ENCODE assay signal across 10 cellular contexts in genomic region chr15:67816668-67817067, GRCh38. TPM values are rescaled to one million over a fixed set of nuclear protein-coding genes. Genes with fewer than 3 reads are reported as not detected.
"Had no signal": no experiment of that assay in that cellular context is flagged by ENCODE, and none has a peak within 500 bp of the region (broad histone marks: within the 10 kb centered on the region; RNA-seq: fewer than 3 reads in every experiment).

No MANE protein-coding gene starts in this region.

- H3K4me2 ChIP-seq: GM23338 had no signal

- H2AFZ ChIP-seq: GM23248, GM23338 had no signal

- H3K4me1 ChIP-seq: HAP-1 had no signal

- H3K9me3 ChIP-seq: HAP-1 had no signal

- ATAC-seq: GM23338, HCT116 had no signal

- H3K4me3 ChIP-seq: GM23248, GM23338, HAP-1 had no signal

- H3K27ac ChIP-seq: GM23248 had no signal

- H3K36me3 ChIP-seq: HAP-1 had no signal

- DNase-seq: GM23248, GOT3, H7, H9, HCEC 1CT, HFFc6 had no signal

- H3K9ac ChIP-seq: GM23248 had no signal

RNA-seq across cellular contexts. Expression of gene SKOR1, which starts 8.6 kb away (rescaled TPM):
- polyA plus RNA-seq: GM23248, GM23338 had no signal

RNA-seq across cellular contexts. Expression of gene RNU6-1, which starts 23.2 kb away (rescaled TPM):
- polyA plus RNA-seq: GM23248, GM23338, H1 had no signal
